In genomic region chr6:169398342-169399105, GRCh38 we compare ENCODE assay signal across 31 cellular contexts.
DNase-seq lines count a peak whose midpoint lies in the region; ATAC-seq and TF ChIP-seq lines count a peak whose summit lies in the region.
"Had no signal": no experiment of that assay in that cellular context is flagged by ENCODE, and none has a peak within 500 bp of the region (broad histone marks: within the 10 kb centered on the region; RNA-seq: fewer than 3 reads in every experiment).

No MANE protein-coding gene starts in this region.

- no peaks in the 10 kb centered on the region for H3K4me1 ChIP-seq in IMR-90 (ENCODE audit: control insufficient read depth, insufficient read depth, low read length)
- H3K4me1 ChIP-seq: prostate gland, right lobe of liver, tibial artery had no signal

- H3K9me3 Mint-ChIP-seq in neural crest cell = no peaks in the 10 kb centered on the region
- H3K9me3 Mint-ChIP-seq: activated CD4-positive, alpha-beta T cell treated with anti-CD3 and anti-CD28 coated beads, Interleukin-2, amount 10 ng/mL, durations not matched to agents 7 days and 5 days; activated naive CD8-positive, alpha-beta T cell treated with anti-CD3 and anti-CD28 coated beads, Interleukin-2, amount 50 U/mL, for 24 hours; central memory CD8-positive, alpha-beta T cell; HFFc6 had no signal

- TF ChIP-seq RAD21 in IMR-90 (IDR thresholded peaks at IDR 0.05; ENCODE audit: low read length) = no peak

- no peaks in the 10 kb centered on the region for H3K36me3 ChIP-seq in IMR-90 (ENCODE audit: control insufficient read depth, insufficient read depth, low read length)
- H3K36me3 ChIP-seq: neutrophil, prostate gland, right lobe of liver, tibial artery had no signal

- H4K5ac ChIP-seq in IMR-90 (ENCODE audit: low read depth, low read length) = no peak overlapping the region

- H3K14ac ChIP-seq in IMR-90 (replicated peaks; ENCODE audit: low read depth, low read length) = no peak overlapping the region

- in situ Hi-C loops in IMR-90 (cut with MboI; ENCODE audit: low sequenced_read_pairs) = no loop called here

- no peaks in the 10 kb centered on the region for H3K9me1 ChIP-seq in IMR-90 (ENCODE audit: insufficient read depth, low read length)

- TF ChIP-seq POLR2A in IMR-90 (IDR thresholded peaks at IDR 0.05; ENCODE audit: low read depth, low read length) = no peak

- H3K56ac ChIP-seq in IMR-90 (ENCODE audit: extremely low read depth, insufficient read depth, low read length) = no peak overlapping the region

- no peaks in the 10 kb centered on the region for H4K20me1 ChIP-seq in IMR-90 (ENCODE audit: insufficient read depth, low read length)

- H3K27ac Mint-ChIP-seq in neural crest cell (ENCODE audit: unreplicated experiment) = peak overlapping the region; percentile 68
- H3K27ac Mint-ChIP-seq: activated CD4-positive, alpha-beta T cell treated with anti-CD3 and anti-CD28 coated beads, Interleukin-2, amount 10 ng/mL, durations not matched to agents 7 days and 5 days; activated CD8-positive, alpha-beta memory T cell treated with anti-CD3 and anti-CD28 coated beads, Interleukin-2, amount 10 ng/mL, durations not matched to agents 7 days and 5 days; activated naive CD8-positive, alpha-beta T cell treated with anti-CD3 and anti-CD28 coated beads, Interleukin-2, amount 50 U/mL, for 24 hours; activated T-cell treated with anti-CD3 and anti-CD28 coated beads, Interleukin-2, amount 50 U/mL, for 72 hours; endodermal cell; HFFc6; WTC11 had no signal

- peak; percentile 69 for DNase-seq in AG20443 (ENCODE audit: low spot score)
- DNase-seq in IMR-90 = no peak
- peak; percentile 8 for DNase-seq in fibroblast of peridontal ligament (ENCODE audit: extremely low read depth)
- no peak for DNase-seq in neural crest cell (ENCODE audit: low read depth, low spot score)
- DNase-seq in NCI-H774 (lab: John Stamatoyannopoulos, UW) = no peak
- no peak for DNase-seq in omental fat pad (ENCODE audit: low spot score)
- no peak for DNase-seq in RWPE1 (ENCODE audit: low spot score)
- DNase-seq: activated CD4-positive, alpha-beta T cell treated with anti-CD3 and anti-CD28 coated beads, Interleukin-2, amount 10 ng/mL, durations not matched to agents 7 days and 5 days; activated CD8-positive, alpha-beta memory T cell treated with anti-CD3 and anti-CD28 coated beads, Interleukin-2, amount 10 ng/mL, durations not matched to agents 7 days and 5 days; activated naive CD8-positive, alpha-beta T cell treated with anti-CD3 and anti-CD28 coated beads, Interleukin-2, amount 50 U/mL, for 24 hours; activated T-cell treated with anti-CD3 and anti-CD28 coated beads, Interleukin-2, amount 50 U/mL, for 72 hours; dermis blood vessel endothelial cell; DMS153; endodermal cell; HFFc6; NCI-H1092; NCI-H1694 treated with DMSO at 0.1 percent for 48 hours; NCI-H446; NCI-H82; right lobe of liver; RPMI8226; stimulated activated CD4-positive, alpha-beta T cell treated with anti-CD3 and anti-CD28 coated beads, Interleukin-4, amount 100 ng/mL, for 24 hours; T-helper 1 cell; tibial artery had no signal

- no peak overlapping the region for H2BK120ac ChIP-seq in IMR-90 (ENCODE audit: low read depth, low read length)

- no peak overlapping the region for H2BK5ac ChIP-seq in IMR-90 (ENCODE audit: low read depth, low read length, poor library complexity, severe bottlenecking)

- no TSS peak for BruUV-seq in IMR-90 (replicated peaks; lab: Mats Ljungman, UMichigan)

- intact Hi-C loops in IMR-90 (cut with micrococcal nuclease) = no loop called here

- POLR2A ChIA-PET in IMR-90 (lab: Charles Lee; ENCODE audit: unreplicated experiment) (no interaction called here), RWPE1 (lab: Yijun Ruan, JAX; ENCODE audit: low non-redundant PET) (no interaction called here)

- no peaks in the 10 kb centered on the region for H3K36me3 Mint-ChIP-seq in neural crest cell (ENCODE audit: low read depth)
- H3K36me3 Mint-ChIP-seq: activated CD8-positive, alpha-beta memory T cell treated with anti-CD3 and anti-CD28 coated beads, Interleukin-2, amount 10 ng/mL, durations not matched to agents 7 days and 5 days had no signal

- H3K27ac ChIP-seq in IMR-90 (ENCODE audit: insufficient read depth, low read length) (no peak overlapping the region), RWPE1 (no peak overlapping the region)
- H3K27ac ChIP-seq: neutrophil, prostate gland, right lobe of liver, SK-N-MC, tibial artery had no signal

- dilution Hi-C loops in IMR-90 (cut with HindIII; ENCODE audit: low sequenced_read_pairs, unreplicated experiment) = no loop called here

- H3K9ac ChIP-seq in IMR-90 (ENCODE audit: low read depth, low read length) = no peak overlapping the region

- H3K79me1 ChIP-seq in IMR-90 (ENCODE audit: low read depth in 1 of 2, low read length in 2 of 2) = no peaks in the 10 kb centered on the region

- peak overlapping the region; percentile 9 for H2AK9ac ChIP-seq in IMR-90 (replicated peaks; ENCODE audit: low read depth, low read length, poor library complexity)

- no peak overlapping the region for H2BK15ac ChIP-seq in IMR-90 (ENCODE audit: low read depth, low read length)

- H3K9me3 ChIP-seq in IMR-90 (ENCODE audit: control insufficient read depth, insufficient read depth, low read length) = 0 out of 2 replicates have a peak, but pooled peaks cover 1% of the 10 kb centered on the region
- H3K9me3 ChIP-seq: neutrophil, prostate gland, right lobe of liver, tibial artery had no signal

- H3K4me3 ChIP-seq in IMR-90 (ENCODE audit: insufficient read depth, low read depth, low read length) = no peak overlapping the region
- H3K4me3 ChIP-seq: prostate gland, right lobe of liver, SK-N-MC, tibial artery had no signal

- no peaks in the 10 kb centered on the region for H3K27me3 Mint-ChIP-seq in neural crest cell (ENCODE audit: low read depth)

- no peaks in the 10 kb centered on the region for H3K27me3 ChIP-seq in IMR-90 (ENCODE audit: control insufficient read depth, insufficient read depth, low read length)
- H3K27me3 ChIP-seq: neutrophil, right lobe of liver, tibial artery had no signal

- TF ChIP-seq CTCF in IMR-90 (conservative IDR thresholded peaks at IDR 0.05; ENCODE audit: low read depth, low read length) = no peak
- no peak for TF ChIP-seq CTCF in neural crest cell (conservative IDR thresholded peaks at IDR 0.05)
- TF ChIP-seq CTCF in omental fat pad (IDR thresholded peaks at IDR 0.05) = no peak
- no peak for TF ChIP-seq CTCF in RWPE1 (conservative IDR thresholded peaks at IDR 0.05; ENCODE audit: low read depth)

- H3K4me1 Mint-ChIP-seq in neural crest cell = peaks cover 4% of the 10 kb centered on the region
- H3K4me1 Mint-ChIP-seq: activated CD4-positive, alpha-beta T cell treated with anti-CD3 and anti-CD28 coated beads, Interleukin-2, amount 10 ng/mL, durations not matched to agents 7 days and 5 days; activated CD8-positive, alpha-beta memory T cell treated with anti-CD3 and anti-CD28 coated beads, Interleukin-2, amount 10 ng/mL, durations not matched to agents 7 days and 5 days; central memory CD8-positive, alpha-beta T cell; endodermal cell; WTC11 had no signal

- H3K18ac ChIP-seq in IMR-90 (ENCODE audit: low read depth, low read length) = no peak overlapping the region

- ATAC-seq in IMR-90 (ENCODE audit: low read depth) = no peak
- no peak for ATAC-seq in GM19023 (IDR thresholded peaks at IDR 0.05; ENCODE audit: unreplicated experiment)
- no peak for ATAC-seq in omental fat pad (ENCODE audit: low FRiP score)
- ATAC-seq: activated CD8-positive, alpha-beta memory T cell treated with anti-CD3 and anti-CD28 coated beads, Interleukin-2, amount 10 ng/mL, durations not matched to agents 7 days and 5 days; activated naive CD8-positive, alpha-beta T cell treated with anti-CD3 and anti-CD28 coated beads, Interleukin-2, amount 50 U/mL, for 24 hours; activated T-cell treated with anti-CD3 and anti-CD28 coated beads, Interleukin-2, amount 50 U/mL, for 72 hours; left lobe of liver; right lobe of liver; WTC11 had no signal

- 83% methylated on average over 8 of the region's 14 CpGs; no CpG with 5 or more reads in 1 of the 2 experiments for WGBS in IMR-90 (ENCODE audit: extremely low coverage in 2 of 2, insufficient read length in 1 of 2), 2 experiments

- H3K4me3 Mint-ChIP-seq in neural crest cell = no peak overlapping the region
- H3K4me3 Mint-ChIP-seq: activated CD4-positive, alpha-beta T cell treated with anti-CD3 and anti-CD28 coated beads, Interleukin-2, amount 10 ng/mL, durations not matched to agents 7 days and 5 days; activated CD8-positive, alpha-beta memory T cell treated with anti-CD3 and anti-CD28 coated beads, Interleukin-2, amount 10 ng/mL, durations not matched to agents 7 days and 5 days; activated naive CD8-positive, alpha-beta T cell treated with anti-CD3 and anti-CD28 coated beads, Interleukin-2, amount 50 U/mL, for 24 hours; activated T-cell treated with anti-CD3 and anti-CD28 coated beads, Interleukin-2, amount 50 U/mL, for 72 hours; central memory CD8-positive, alpha-beta T cell; endodermal cell; HFFc6; WTC11 had no signal

- no peak overlapping the region for H2BK20ac ChIP-seq in IMR-90 (ENCODE audit: low read depth, low read length)

- peak overlapping the region; percentile 40 for H2AFZ ChIP-seq in IMR-90 (replicated peaks; ENCODE audit: low read length, poor library complexity)

- CTCF ChIA-PET in IMR-90 (lab: Yijun Ruan, JAX) = no interaction called here
- CTCF ChIA-PET in RWPE1 (lab: Yijun Ruan, JAX) = no interaction called here

- H2AK5ac ChIP-seq in IMR-90 (ENCODE audit: low read depth, low read length) = no peak overlapping the region

- H4K91ac ChIP-seq in IMR-90 (ENCODE audit: insufficient read depth, low read depth, low read length) = no peak overlapping the region

- H3K4ac ChIP-seq in IMR-90 (ENCODE audit: low read depth, low read length) = no peak overlapping the region

- no peak overlapping the region for H3K4me2 ChIP-seq in IMR-90 (ENCODE audit: low read depth, low read length)

- H4K8ac ChIP-seq in IMR-90 (ENCODE audit: low read depth in 2 of 2, low read length in 2 of 2) = no peak overlapping the region

- no peak overlapping the region for H3K23ac ChIP-seq in IMR-90 (ENCODE audit: low read depth, low read length)

TF ChIP-seq in IMR-90, 13 proteins besides CTCF, POLR2A, EP300 and RAD21 (continues in another document):
- TF ChIP-seq ELK1 (IDR thresholded peaks at IDR 0.05; ENCODE audit: borderline replicate concordance, low read depth, low read length) = no peak
- no peak for TF ChIP-seq MAZ (IDR thresholded peaks at IDR 0.05; ENCODE audit: borderline replicate concordance, low read depth, low read length)
- TF ChIP-seq RFX5 (IDR thresholded peaks at IDR 0.05; ENCODE audit: low read depth, low read length) = no peak
- no peak for TF ChIP-seq CEBPB (IDR thresholded peaks at IDR 0.05; ENCODE audit: low read depth, low read length)
- TF ChIP-seq FOS (IDR thresholded peaks at IDR 0.05; ENCODE audit: low read depth, low read length) = no peak

Comparison
In these comparisons a context has a peak if more than half of its experiments do, and no peak if none do; other contexts are left out.
1. DNase-seq: peak in AG20443 (single experiment) and fibroblast of peridontal ligament (single experiment); none in IMR-90 (single experiment), neural crest cell (single experiment), NCI-H774 (single experiment), omental fat pad (single experiment) and RWPE1 (single experiment).